Comparison of ENCODE assay signal across 1 cellular context in genomic region chr15:42891569-42891968, GRCh38.
TF ChIP-seq lines count a peak whose summit lies in the region.

No MANE protein-coding gene starts in this region.

TF ChIP-seq in IMR-90, 13 proteins besides CTCF, POLR2A, EP300 and RAD21 (continued from another document):
- TF ChIP-seq, protein P1, sequence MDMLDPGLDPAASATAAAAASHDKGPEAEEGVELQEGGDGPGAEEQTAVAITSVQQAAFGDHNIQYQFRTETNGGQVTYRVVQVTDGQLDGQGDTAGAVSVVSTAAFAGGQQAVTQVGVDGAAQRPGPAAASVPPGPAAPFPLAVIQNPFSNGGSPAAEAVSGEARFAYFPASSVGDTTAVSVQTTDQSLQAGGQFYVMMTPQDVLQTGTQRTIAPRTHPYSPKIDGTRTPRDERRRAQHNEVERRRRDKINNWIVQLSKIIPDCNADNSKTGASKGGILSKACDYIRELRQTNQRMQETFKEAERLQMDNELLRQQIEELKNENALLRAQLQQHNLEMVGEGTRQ (IDR thresholded peaks at IDR 0.05; ENCODE audit: low read depth, low read length): no peak
- TF ChIP-seq NFE2L2 (IDR thresholded peaks at IDR 0.05; ENCODE audit: low read depth, low read length) (no peak), ELK1 (IDR thresholded peaks at IDR 0.05; ENCODE audit: borderline replicate concordance, low read depth, low read length) (no peak), SMC3 (IDR thresholded peaks at IDR 0.05; ENCODE audit: low read depth, low read length) (no peak), MAZ (IDR thresholded peaks at IDR 0.05; ENCODE audit: borderline replicate concordance, low read depth, low read length) (no peak)
